Comparison of ENCODE assay signal across 9 cellular contexts in the genomic region with DNA sequence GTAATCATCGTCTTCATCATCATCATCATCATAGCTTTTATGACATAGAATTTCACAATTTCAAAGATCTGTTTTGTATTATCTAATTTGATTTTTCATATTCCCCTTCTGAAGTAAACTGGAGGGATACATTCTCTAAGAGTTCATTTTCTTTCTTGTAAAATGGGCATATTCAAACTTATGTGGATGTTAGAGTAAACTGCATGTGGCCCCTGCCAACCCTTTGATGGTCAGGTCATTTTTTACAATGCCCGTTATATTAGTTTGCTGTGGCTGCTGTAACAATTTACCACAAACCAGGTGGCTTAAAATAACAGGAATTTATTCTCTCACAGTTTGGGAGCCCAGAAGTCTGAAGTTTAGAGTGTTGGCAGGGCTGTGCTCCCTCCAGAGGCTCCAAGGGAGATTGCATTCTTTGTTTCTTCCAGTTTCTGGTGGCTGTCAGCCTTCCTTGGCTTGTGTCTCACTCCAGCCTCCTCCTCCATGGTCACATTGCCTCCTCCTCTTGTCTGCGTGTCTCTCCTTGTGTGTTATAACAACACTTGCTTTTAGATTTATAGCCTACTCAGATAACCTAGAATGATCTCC.
DNase-seq lines count a peak whose midpoint lies in the region; ATAC-seq and TF ChIP-seq lines count a peak whose summit lies in the region.
"Had no signal": no experiment of that assay in that cellular context is flagged by ENCODE, and none has a peak within 500 bp of the region (broad histone marks: within the 10 kb centered on the region; RNA-seq: fewer than 3 reads in every experiment).

No MANE protein-coding gene starts in this region.

- TF ChIP-seq POLR2A in body of pancreas (IDR thresholded peaks at IDR 0.05), result no peak

- in situ Hi-C loops in KBM-7 (cut with MboI; ENCODE audit: low pct_unique_long_range_greater_than_20kb, low sequenced_read_pairs), result no loop called here

- peak overlapping the region; percentile 42 for H3K27ac Mint-ChIP-seq in nephron progenitor cell
- no peak overlapping the region for H3K27ac Mint-ChIP-seq in activated T-helper 17 cell treated with anti-CD3 and anti-CD28 coated beads, Interleukin-2, amount 50 U/mL, for 72 hours

- H3K9me3 ChIP-seq in body of pancreas, result no peaks in the 10 kb centered on the region

- no peak overlapping the region for H3K27ac ChIP-seq in body of pancreas
- H3K27ac ChIP-seq: HL-60 had no signal

- H3K27me3 Mint-ChIP-seq in nephron progenitor cell (ENCODE audit: low read depth, poor library complexity), result peaks cover 4% of the 10 kb centered on the region
- no peaks in the 10 kb centered on the region for H3K27me3 Mint-ChIP-seq in activated T-helper 17 cell treated with anti-CD3 and anti-CD28 coated beads, Interleukin-2, amount 50 U/mL, for 72 hours

- no peaks in the 10 kb centered on the region for H3K27me3 ChIP-seq in body of pancreas

- no peaks in the 10 kb centered on the region for H3K4me1 Mint-ChIP-seq in nephron progenitor cell
- no peaks in the 10 kb centered on the region for H3K4me1 Mint-ChIP-seq in activated T-helper 17 cell treated with anti-CD3 and anti-CD28 coated beads, Interleukin-2, amount 50 U/mL, for 72 hours

- TF ChIP-seq CTCF in AG09309 (IDR thresholded peaks at IDR 0.05; ENCODE audit: control insufficient read depth, insufficient read depth, low read depth, low read length, missing control alignments) (peak; percentile 77), body of pancreas (IDR thresholded peaks at IDR 0.05) (peak in 4 of 7 experiments; percentile 18 to 43 (median 34)), nephron progenitor cell (IDR thresholded peaks at IDR 0.05) (peak; percentile 39)

- H3K4me3 ChIP-seq in AG09309 (ENCODE audit: control insufficient read depth, low read depth, low read length) (no peak overlapping the region), body of pancreas (no peak overlapping the region)

- no peaks in the 10 kb centered on the region for H3K36me3 ChIP-seq in body of pancreas (replicated peaks in 1 of 2; ENCODE audit: insufficient read depth in 1 of 2, low read depth in 2 of 2)

- H3K4me3 Mint-ChIP-seq in nephron progenitor cell, result no peak overlapping the region
- no peak overlapping the region for H3K4me3 Mint-ChIP-seq in activated T-helper 17 cell treated with anti-CD3 and anti-CD28 coated beads, Interleukin-2, amount 50 U/mL, for 72 hours

- intact Hi-C loops in body of pancreas (cut with DNase I), result no loop called here

- H3K4me1 ChIP-seq in body of pancreas, result no peaks in the 10 kb centered on the region

- no peaks in the 10 kb centered on the region for H3K36me3 Mint-ChIP-seq in nephron progenitor cell (ENCODE audit: low read depth)
- H3K36me3 Mint-ChIP-seq in activated T-helper 17 cell treated with anti-CD3 and anti-CD28 coated beads, Interleukin-2, amount 50 U/mL, for 72 hours (ENCODE audit: low read depth), result no peaks in the 10 kb centered on the region

- 55 to 63% methylated on average over 3 of the region's 3 CpGs for WGBS in body of pancreas, 2 donors

- H3K9me3 Mint-ChIP-seq in nephron progenitor cell, result peaks cover 6% of the 10 kb centered on the region
- H3K9me3 Mint-ChIP-seq in activated T-helper 17 cell treated with anti-CD3 and anti-CD28 coated beads, Interleukin-2, amount 50 U/mL, for 72 hours, result no peaks in the 10 kb centered on the region

- DNase-seq in AG09309 (ENCODE audit: low read depth), result peak; percentile 33
- peak; percentile 14 for DNase-seq in KBM-7
- peak in 1 of 4 donors; percentile 19 for DNase-seq in body of pancreas
- DNase-seq in nephron progenitor cell, result no peak
- DNase-seq in activated naive CD4-positive, alpha-beta T cell treated with anti-CD3 and anti-CD28 coated beads, Interleukin-2, amount 50 U/mL, for 16 hours, result no peak
- no peak for DNase-seq in activated T-cell treated with anti-CD3 and anti-CD28 coated beads, Interleukin-2, amount 50 U/mL, for 1 hour

- ATAC-seq in GM18519 (IDR thresholded peaks at IDR 0.05; ENCODE audit: low FRiP score, unreplicated experiment) (peak; percentile 91), body of pancreas (no peak)
- no peak for ATAC-seq in activated T-helper 17 cell treated with anti-CD3 and anti-CD28 coated beads, Interleukin-2, amount 50 U/mL, for 72 hours (replicated peaks)

Comparison
In these comparisons a context has a peak if more than half of its experiments do, and no peak if none do; other contexts are left out.
1. DNase-seq: peak in AG09309 (single experiment) and KBM-7 (single experiment); none in nephron progenitor cell (single experiment), activated naive CD4-positive, alpha-beta T cell treated with anti-CD3 and anti-CD28 coated beads, Interleukin-2, amount 50 U/mL, for 16 hours (single experiment) and activated T-cell treated with anti-CD3 and anti-CD28 coated beads, Interleukin-2, amount 50 U/mL, for 1 hour (single experiment).
2. Peak in every context shown above with its lines, with median percentiles within 50 percentile points of each other: CTCF ChIP-seq.